ENCODE assay signal across 1 cellular context in the genomic region with DNA sequence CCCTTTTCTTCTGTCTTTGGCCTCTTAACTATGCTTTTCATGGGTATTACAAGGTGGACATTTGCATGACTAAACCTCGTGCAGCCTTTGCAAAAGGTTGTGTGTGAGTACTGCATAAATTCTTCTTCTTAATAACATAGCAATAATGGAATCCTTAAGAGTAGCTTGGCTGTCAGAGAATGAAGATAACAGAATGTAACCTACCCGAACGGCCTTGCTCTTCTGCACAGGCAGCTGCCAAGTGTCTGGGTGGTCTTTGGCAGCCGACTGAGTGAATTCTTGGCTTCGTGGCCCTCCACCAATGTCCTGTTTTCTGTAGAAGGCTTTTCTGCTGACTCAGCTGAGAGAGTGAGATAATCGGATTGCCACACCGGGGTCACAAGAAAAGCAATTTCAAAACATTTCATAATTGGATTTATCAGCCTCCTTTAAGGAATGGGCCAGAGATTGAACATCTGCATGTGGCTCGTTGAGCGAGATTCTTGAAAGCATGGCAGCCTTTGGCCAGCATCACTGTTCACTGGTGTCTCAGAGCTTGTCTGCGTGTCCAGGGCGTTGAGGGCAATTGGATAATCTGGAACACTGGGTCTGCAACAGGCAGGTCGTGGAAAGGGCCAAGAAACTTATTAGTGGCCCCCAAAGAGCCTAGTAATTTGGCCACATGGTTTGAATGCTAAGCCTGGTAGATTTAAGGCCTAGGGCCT.
TF ChIP-seq lines count a peak whose summit lies in the region.

No MANE protein-coding gene starts in this region.

TF ChIP-seq in H1, 55 proteins besides CTCF, POLR2A, EP300 and RAD21 (continued from another document):
- TF ChIP-seq MAFK (IDR thresholded peaks at IDR 0.05; ENCODE audit: low read depth, low read length), result peak; percentile 76
